In genomic region chr15:92527197-92527596, GRCh38 we compare ENCODE assay signal across 16 cellular contexts.
DNase-seq lines count a peak whose midpoint lies in the region; ATAC-seq and TF ChIP-seq lines count a peak whose summit lies in the region.
"Had no signal": no experiment of that assay in that cellular context is flagged by ENCODE, and none has a peak within 500 bp of the region (broad histone marks: within the 10 kb centered on the region; RNA-seq: fewer than 3 reads in every experiment).

No MANE protein-coding gene starts in this region.

- no peaks in the 10 kb centered on the region for H3K9me3 Mint-ChIP-seq in MCF 10A (ENCODE audit: unreplicated experiment)
- H3K9me3 Mint-ChIP-seq in CD14-positive monocyte = peaks cover 2 to 7% (median 4%) of the 10 kb centered on the region in 7 donors
- H3K9me3 Mint-ChIP-seq: natural killer cell had no signal

- CTCF ChIA-PET in MCF 10A (lab: Yijun Ruan, JAX) = no interaction called here

- TF ChIP-seq POLR2A in breast epithelium (IDR thresholded peaks at IDR 0.05) = no peak

- DNase-seq in MCF 10A (ENCODE audit: unreplicated experiment) (peak; percentile 16), breast epithelium (ENCODE audit: low spot score in 2 of 2) (no peak), amniotic epithelial cell (ENCODE audit: low read depth) (peak; percentile 21), left colon (peak; percentile 12 to 31), upper lobe of right lung (no peak), CD14-positive monocyte (ENCODE audit: low spot score) (no peak), brain microvascular endothelial cell (no peak)
- no peak for DNase-seq in stimulated activated CD4-positive, alpha-beta T cell treated with anti-CD3 and anti-CD28 coated beads, Interleukin-2, amount 100 ng/mL, for 48 hours
- DNase-seq: activated CD8-positive, alpha-beta memory T cell treated with anti-CD3 and anti-CD28 coated beads for 24 hours; activated gamma-delta T cell; HCEC 1CT; natural killer cell; NCI-H1092 treated with DMSO at 0.1 percent for 48 hours; NK-92 treated with Interleukin-12 subunit alpha and Interleukin-12 subunit beta, amount 100 ng/mL, for 24 hours had no signal

- H3K27ac ChIP-seq in breast epithelium (no peak overlapping the region), upper lobe of right lung (no peak overlapping the region), brain microvascular endothelial cell (no peak overlapping the region)
- H3K27ac ChIP-seq: SJSA1, skin epidermis had no signal

- H3K4me3 ChIP-seq in breast epithelium (no peak overlapping the region), upper lobe of right lung (no peak overlapping the region), brain microvascular endothelial cell (ENCODE audit: low read depth, low read length) (no peak overlapping the region)
- H3K4me3 ChIP-seq: SJSA1, skin epidermis had no signal

- intact Hi-C loops in MCF 10A (cut with micrococcal nuclease) (no loop called here), breast epithelium (cut with DNase I; ENCODE audit: low total_unique reads) (no loop called here), left colon (cut with DNase I, micrococcal nuclease) (loop anchor here in 1 of 2 donors (10.0 kb wide), 1 partner anchor 158 kb away; no protein-coding TSS in a partner anchor), upper lobe of right lung (cut with DNase I) (no loop called here), CD14-positive monocyte (cut with micrococcal nuclease) (no loop called here)

- H3K27me3 ChIP-seq in breast epithelium = no peaks in the 10 kb centered on the region
- H3K27me3 ChIP-seq in upper lobe of right lung = no peaks in the 10 kb centered on the region
- H3K27me3 ChIP-seq in brain microvascular endothelial cell (replicated peaks) = no peaks in the 10 kb centered on the region
- H3K27me3 ChIP-seq: SJSA1 had no signal

- POLR2A ChIA-PET in MCF 10A (lab: Yijun Ruan, JAX) = no interaction called here

- H3K36me3 ChIP-seq in breast epithelium (no peaks in the 10 kb centered on the region), upper lobe of right lung (no peaks in the 10 kb centered on the region), brain microvascular endothelial cell (replicated peaks) (no peaks in the 10 kb centered on the region)
- H3K36me3 ChIP-seq: SJSA1 had no signal

- no peak for ATAC-seq in left colon
- peak; percentile 78 for ATAC-seq in upper lobe of right lung
- ATAC-seq: natural killer cell had no signal

- H3K9me3 ChIP-seq in breast epithelium (no peaks in the 10 kb centered on the region), upper lobe of right lung (no peaks in the 10 kb centered on the region)
- H3K9me3 ChIP-seq: SJSA1 had no signal

- H3K27ac Mint-ChIP-seq in MCF 10A (ENCODE audit: low read depth, unreplicated experiment) (no peak overlapping the region), CD14-positive monocyte (no peak overlapping the region)
- H3K27ac Mint-ChIP-seq: natural killer cell had no signal

- H3K27me3 Mint-ChIP-seq in MCF 10A (ENCODE audit: insufficient read depth, unreplicated experiment) (peaks cover 40% of the 10 kb centered on the region), CD14-positive monocyte (ENCODE audit: low read depth in 3 of 3) (peaks cover 3 to 5% (median 4%) of the 10 kb centered on the region in 3 donors)

- H3K4me3 Mint-ChIP-seq in MCF 10A (ENCODE audit: unreplicated experiment) (no peak overlapping the region), CD14-positive monocyte (no peak overlapping the region)
- H3K4me3 Mint-ChIP-seq: natural killer cell had no signal

- TF ChIP-seq CTCF in MCF 10A (IDR thresholded peaks at IDR 0.05; ENCODE audit: unreplicated experiment) = no peak
- TF ChIP-seq CTCF in breast epithelium (IDR thresholded peaks at IDR 0.05) = no peak
- no peak for TF ChIP-seq CTCF in upper lobe of right lung (IDR thresholded peaks at IDR 0.05)
- TF ChIP-seq CTCF in CD14-positive monocyte (IDR thresholded peaks at IDR 0.05) = no peak
- TF ChIP-seq CTCF in brain microvascular endothelial cell (IDR thresholded peaks at IDR 0.05; ENCODE audit: low read depth, low read length, missing control alignments) = no peak

- H3K4me1 ChIP-seq in breast epithelium (no peaks in the 10 kb centered on the region), upper lobe of right lung (no peaks in the 10 kb centered on the region)
- H3K4me1 ChIP-seq: SJSA1 had no signal

- in situ Hi-C loops in brain microvascular endothelial cell (cut with HindIII; ENCODE audit: low pct_ligation_motif_present, low sequenced_read_pairs) = no loop called here

- BruUV-seq in MCF 10A (replicated peaks; lab: Mats Ljungman, UMichigan) = no TSS peak

- H3K4me1 Mint-ChIP-seq in MCF 10A (ENCODE audit: insufficient read depth, unreplicated experiment) = peaks cover 6% of the 10 kb centered on the region
- no peaks in the 10 kb centered on the region for H3K4me1 Mint-ChIP-seq in CD14-positive monocyte
- H3K4me1 Mint-ChIP-seq: natural killer cell had no signal

- H3K36me3 Mint-ChIP-seq in MCF 10A (ENCODE audit: insufficient read depth, unreplicated experiment) = no peaks in the 10 kb centered on the region
- no peaks in the 10 kb centered on the region for H3K36me3 Mint-ChIP-seq in CD14-positive monocyte
- H3K36me3 Mint-ChIP-seq: natural killer cell had no signal

Comparison
In these comparisons a context has a peak if more than half of its experiments do, and no peak if none do; other contexts are left out.
1. DNase-seq: peak in MCF 10A (single experiment), amniotic epithelial cell (single experiment) and left colon (2 of 2); none in breast epithelium (0 of 2), upper lobe of right lung (single experiment), CD14-positive monocyte (single experiment), stimulated activated CD4-positive, alpha-beta T cell treated with anti-CD3 and anti-CD28 coated beads, Interleukin-2, amount 100 ng/mL, for 48 hours (0 of 2) and brain microvascular endothelial cell (single experiment).